36 cellular contexts compared by ENCODE assay signal in the genomic region with DNA sequence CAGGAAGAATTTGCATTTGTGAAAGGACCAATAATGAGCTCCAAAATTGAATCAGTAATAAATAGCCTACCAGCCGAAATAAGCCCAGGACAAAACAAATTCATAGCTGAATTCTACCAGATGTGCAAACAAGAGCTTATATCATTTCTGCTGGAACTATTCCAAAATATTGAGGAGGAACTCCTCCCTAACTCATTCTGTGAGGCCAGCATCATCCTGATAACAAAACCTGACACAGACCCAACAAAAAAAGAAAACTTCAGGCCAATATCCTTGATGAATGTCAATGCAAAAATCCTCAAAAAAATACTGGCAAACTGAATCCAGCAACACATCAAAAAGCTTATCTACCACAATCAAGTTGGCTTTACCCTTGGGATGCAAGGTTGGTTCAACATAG. TPM values are rescaled to one million over a fixed set of nuclear protein-coding genes. Genes with fewer than 3 reads are reported as not detected.
"Had no signal": no experiment of that assay in that cellular context is flagged by ENCODE, and none has a peak within 500 bp of the region (broad histone marks: within the 10 kb centered on the region; RNA-seq: fewer than 3 reads in every experiment).

No MANE protein-coding gene starts in this region.

- DNase-seq: activated B cell treated with CpG ODN at 0.5 μM for 24 hours; activated CD4-positive, alpha-beta T cell treated with anti-CD3 and anti-CD28 coated beads for 48 hours; activated CD4-positive, alpha-beta T cell treated with anti-CD3 and anti-CD28 coated beads, Interleukin-2, amount 50 U/mL, for 1 hour; activated CD4-positive, alpha-beta T cell treated with anti-CD3 and anti-CD28 coated beads, Interleukin-2, amount 50 U/mL, for 48 hours; activated CD8-positive, alpha-beta memory T cell treated with anti-CD3 and anti-CD28 coated beads, Interleukin-2, amount 10 ng/mL, durations not matched to agents 7 days and 5 days; activated CD8-positive, alpha-beta memory T cell treated with anti-CD3 and anti-CD28 coated beads, Interleukin-2, amount 50 U/mL, for 4 hours; activated CD8-positive, alpha-beta T cell treated with anti-CD3 and anti-CD28 coated beads, Interleukin-2, amount 10 ng/mL, durations not matched to agents 7 days and 5 days; activated gamma-delta T cell; activated naive CD4-positive, alpha-beta T cell; activated naive CD4-positive, alpha-beta T cell treated with anti-CD3 and anti-CD28 coated beads, Interleukin-2, amount 10 ng/mL, durations not matched to agents 7 days and 5 days; activated naive CD8-positive, alpha-beta T cell treated with anti-CD3 and anti-CD28 coated beads, Interleukin-2, amount 10 ng/mL, durations not matched to agents 7 days and 5 days; activated T-cell treated with anti-CD3 and anti-CD28 coated beads, Interleukin-2, amount 50 U/mL, for 1 hour; activated T-cell treated with anti-CD3 and anti-CD28 coated beads, Interleukin-2, amount 50 U/mL, for 48 hours; central memory CD4-positive, alpha-beta T cell; cerebellar nuclear complex; colonic mucosa; effector CD8-positive, alpha-beta T cell; foreskin keratinocyte; gastrocnemius medialis; glutamatergic neuron; heart left ventricle; T-helper 1 cell; T-helper 17 cell; T1000; WERI-Rb-1 had no signal

- H3K36me3 Mint-ChIP-seq: activated CD8-positive, alpha-beta memory T cell treated with anti-CD3 and anti-CD28 coated beads, Interleukin-2, amount 10 ng/mL, durations not matched to agents 7 days and 5 days; activated naive CD4-positive, alpha-beta T cell treated with anti-CD3 and anti-CD28 coated beads, Interleukin-2, amount 10 ng/mL, durations not matched to agents 7 days and 5 days; activated naive CD4-positive, alpha-beta T cell treated with anti-CD3 and anti-CD28 coated beads, Interleukin-2, amount 50 U/mL, for 72 hours; activated naive CD8-positive, alpha-beta T cell treated with anti-CD3 and anti-CD28 coated beads, Interleukin-2, amount 10 ng/mL, durations not matched to agents 7 days and 5 days; brain had no signal

- H3K27ac Mint-ChIP-seq: activated B cell treated with CpG ODN at 0.5 μM for 24 hours; activated CD8-positive, alpha-beta memory T cell treated with anti-CD3 and anti-CD28 coated beads, Interleukin-2, amount 10 ng/mL, durations not matched to agents 7 days and 5 days; activated CD8-positive, alpha-beta T cell treated with anti-CD3 and anti-CD28 coated beads, Interleukin-2, amount 10 ng/mL, durations not matched to agents 7 days and 5 days; activated naive CD4-positive, alpha-beta T cell treated with anti-CD3 and anti-CD28 coated beads, Interleukin-2, amount 10 ng/mL, durations not matched to agents 7 days and 5 days; activated naive CD4-positive, alpha-beta T cell treated with anti-CD3 and anti-CD28 coated beads, Interleukin-2, amount 50 U/mL, for 72 hours; activated naive CD8-positive, alpha-beta T cell treated with anti-CD3 and anti-CD28 coated beads, Interleukin-2, amount 10 ng/mL, durations not matched to agents 7 days and 5 days; activated T-helper 1 cell treated with anti-CD3 and anti-CD28 coated beads, Interleukin-12 subunit alpha, Interleukin-12 subunit beta, Interleukin-2, Interleukin-4 antibody, amounts not matched to agents 30 ng/mL and 10 ng/mL and 1 ng/mL, durations not matched to agents 14 hours and 24 hours and 36 hours; brain; T-helper 17 cell; T-helper 2 cell treated with Interferon-gamma antibody and Interleukin-4, amounts not matched to agents 5 μg/mL and 100 μg/mL, for 36 hours had no signal

- H3K4me3 Mint-ChIP-seq: activated B cell treated with CpG ODN at 0.5 μM for 24 hours; activated CD8-positive, alpha-beta memory T cell treated with anti-CD3 and anti-CD28 coated beads, Interleukin-2, amount 10 ng/mL, durations not matched to agents 7 days and 5 days; activated CD8-positive, alpha-beta T cell treated with anti-CD3 and anti-CD28 coated beads, Interleukin-2, amount 10 ng/mL, durations not matched to agents 7 days and 5 days; activated naive CD4-positive, alpha-beta T cell treated with anti-CD3 and anti-CD28 coated beads, Interleukin-2, amount 10 ng/mL, durations not matched to agents 7 days and 5 days; activated naive CD8-positive, alpha-beta T cell treated with anti-CD3 and anti-CD28 coated beads, Interleukin-2, amount 10 ng/mL, durations not matched to agents 7 days and 5 days; activated T-helper 1 cell treated with anti-CD3 and anti-CD28 coated beads, Interleukin-12 subunit alpha, Interleukin-12 subunit beta, Interleukin-2, Interleukin-4 antibody, amounts not matched to agents 30 ng/mL and 10 ng/mL and 1 ng/mL, durations not matched to agents 14 hours and 24 hours and 36 hours; brain; T-helper 17 cell; T-helper 2 cell treated with Interferon-gamma antibody and Interleukin-4, amounts not matched to agents 5 μg/mL and 100 μg/mL, for 36 hours had no signal

- H3K9me3 Mint-ChIP-seq: activated B cell treated with CpG ODN at 0.5 μM for 24 hours; activated naive CD4-positive, alpha-beta T cell treated with anti-CD3 and anti-CD28 coated beads, Interleukin-2, amount 10 ng/mL, durations not matched to agents 7 days and 5 days; activated naive CD4-positive, alpha-beta T cell treated with anti-CD3 and anti-CD28 coated beads, Interleukin-2, amount 50 U/mL, for 72 hours; activated naive CD8-positive, alpha-beta T cell treated with anti-CD3 and anti-CD28 coated beads, Interleukin-2, amount 10 ng/mL, durations not matched to agents 7 days and 5 days; activated T-helper 1 cell treated with anti-CD3 and anti-CD28 coated beads, Interleukin-12 subunit alpha, Interleukin-12 subunit beta, Interleukin-2, Interleukin-4 antibody, amounts not matched to agents 30 ng/mL and 10 ng/mL and 1 ng/mL, durations not matched to agents 14 hours and 24 hours and 36 hours; brain; T-helper 2 cell treated with Interferon-gamma antibody and Interleukin-4, amounts not matched to agents 5 μg/mL and 100 μg/mL, for 36 hours had no signal

- H3K4me1 Mint-ChIP-seq: activated CD8-positive, alpha-beta memory T cell treated with anti-CD3 and anti-CD28 coated beads, Interleukin-2, amount 10 ng/mL, durations not matched to agents 7 days and 5 days; activated naive CD4-positive, alpha-beta T cell treated with anti-CD3 and anti-CD28 coated beads, Interleukin-2, amount 10 ng/mL, durations not matched to agents 7 days and 5 days; activated naive CD8-positive, alpha-beta T cell treated with anti-CD3 and anti-CD28 coated beads, Interleukin-2, amount 10 ng/mL, durations not matched to agents 7 days and 5 days; brain; T-helper 17 cell had no signal

- H3K27me3 Mint-ChIP-seq: activated naive CD4-positive, alpha-beta T cell treated with anti-CD3 and anti-CD28 coated beads, Interleukin-2, amount 10 ng/mL, durations not matched to agents 7 days and 5 days had no signal

RNA-seq across cellular contexts. Expression of gene SPRR2E, which starts 6.6 kb away (rescaled TPM):
- total RNA-seq: activated B cell treated with CpG ODN at 0.5 μM for 24 hours; activated CD8-positive, alpha-beta memory T cell treated with anti-CD3 and anti-CD28 coated beads for 36 hours; activated CD8-positive, alpha-beta memory T cell treated with anti-CD3 and anti-CD28 coated beads, Interleukin-2, amount 10 ng/mL, durations not matched to agents 7 days and 5 days; activated CD8-positive, alpha-beta T cell treated with anti-CD3 and anti-CD28 coated beads, Interleukin-2, amount 10 ng/mL, durations not matched to agents 7 days and 5 days; activated naive CD4-positive, alpha-beta T cell treated with anti-CD3 and anti-CD28 coated beads, Interleukin-2, amount 50 U/mL, for 72 hours; activated naive CD8-positive, alpha-beta T cell treated with anti-CD3 and anti-CD28 coated beads, Interleukin-2, amount 10 ng/mL, durations not matched to agents 7 days and 5 days; activated T-helper 1 cell treated with anti-CD3 and anti-CD28 coated beads, Interleukin-12 subunit alpha, Interleukin-12 subunit beta, Interleukin-2, Interleukin-4 antibody, amounts not matched to agents 30 ng/mL and 10 ng/mL and 1 ng/mL, durations not matched to agents 14 hours and 24 hours and 36 hours; ascending aorta; breast epithelium; cardiac muscle cell; colonic mucosa; dermis microvascular lymphatic vessel endothelial cell; epithelial cell of proximal tubule; esophagus muscularis mucosa; gastrocnemius medialis; heart left ventricle; T-helper 17 cell had no signal

RNA-seq across cellular contexts. Expression of gene SPRR2B, which starts 16.3 kb away (rescaled TPM):
- total RNA-seq: activated B cell treated with CpG ODN at 0.5 μM for 24 hours; activated CD8-positive, alpha-beta memory T cell treated with anti-CD3 and anti-CD28 coated beads for 36 hours; activated CD8-positive, alpha-beta memory T cell treated with anti-CD3 and anti-CD28 coated beads, Interleukin-2, amount 10 ng/mL, durations not matched to agents 7 days and 5 days; activated CD8-positive, alpha-beta T cell treated with anti-CD3 and anti-CD28 coated beads, Interleukin-2, amount 10 ng/mL, durations not matched to agents 7 days and 5 days; activated naive CD4-positive, alpha-beta T cell treated with anti-CD3 and anti-CD28 coated beads, Interleukin-2, amount 50 U/mL, for 72 hours; activated naive CD8-positive, alpha-beta T cell treated with anti-CD3 and anti-CD28 coated beads, Interleukin-2, amount 10 ng/mL, durations not matched to agents 7 days and 5 days; activated T-helper 1 cell treated with anti-CD3 and anti-CD28 coated beads, Interleukin-12 subunit alpha, Interleukin-12 subunit beta, Interleukin-2, Interleukin-4 antibody, amounts not matched to agents 30 ng/mL and 10 ng/mL and 1 ng/mL, durations not matched to agents 14 hours and 24 hours and 36 hours; ascending aorta; breast epithelium; cardiac muscle cell; colonic mucosa; dermis microvascular lymphatic vessel endothelial cell; epithelial cell of proximal tubule; esophagus muscularis mucosa; gastrocnemius medialis; heart left ventricle; T-helper 17 cell had no signal

RNA-seq across cellular contexts. Expression of gene SPRR2F, which starts 25.6 kb away (rescaled TPM):
- total RNA-seq: activated B cell treated with CpG ODN at 0.5 μM for 24 hours; activated CD8-positive, alpha-beta memory T cell treated with anti-CD3 and anti-CD28 coated beads for 36 hours; activated CD8-positive, alpha-beta memory T cell treated with anti-CD3 and anti-CD28 coated beads, Interleukin-2, amount 10 ng/mL, durations not matched to agents 7 days and 5 days; activated CD8-positive, alpha-beta T cell treated with anti-CD3 and anti-CD28 coated beads, Interleukin-2, amount 10 ng/mL, durations not matched to agents 7 days and 5 days; activated naive CD4-positive, alpha-beta T cell treated with anti-CD3 and anti-CD28 coated beads, Interleukin-2, amount 50 U/mL, for 72 hours; activated naive CD8-positive, alpha-beta T cell treated with anti-CD3 and anti-CD28 coated beads, Interleukin-2, amount 10 ng/mL, durations not matched to agents 7 days and 5 days; activated T-helper 1 cell treated with anti-CD3 and anti-CD28 coated beads, Interleukin-12 subunit alpha, Interleukin-12 subunit beta, Interleukin-2, Interleukin-4 antibody, amounts not matched to agents 30 ng/mL and 10 ng/mL and 1 ng/mL, durations not matched to agents 14 hours and 24 hours and 36 hours; ascending aorta; breast epithelium; colonic mucosa; dermis microvascular lymphatic vessel endothelial cell; epithelial cell of proximal tubule; esophagus muscularis mucosa; foreskin keratinocyte; gastrocnemius medialis; T-helper 17 cell had no signal

RNA-seq across cellular contexts. Expression of gene SPRR2A, which starts 30.4 kb away (rescaled TPM):
- total RNA-seq: activated B cell treated with CpG ODN at 0.5 μM for 24 hours; activated CD8-positive, alpha-beta memory T cell treated with anti-CD3 and anti-CD28 coated beads for 36 hours; activated CD8-positive, alpha-beta memory T cell treated with anti-CD3 and anti-CD28 coated beads, Interleukin-2, amount 10 ng/mL, durations not matched to agents 7 days and 5 days; activated CD8-positive, alpha-beta T cell treated with anti-CD3 and anti-CD28 coated beads, Interleukin-2, amount 10 ng/mL, durations not matched to agents 7 days and 5 days; activated naive CD4-positive, alpha-beta T cell treated with anti-CD3 and anti-CD28 coated beads, Interleukin-2, amount 50 U/mL, for 72 hours; activated naive CD8-positive, alpha-beta T cell treated with anti-CD3 and anti-CD28 coated beads, Interleukin-2, amount 10 ng/mL, durations not matched to agents 7 days and 5 days; activated T-helper 1 cell treated with anti-CD3 and anti-CD28 coated beads, Interleukin-12 subunit alpha, Interleukin-12 subunit beta, Interleukin-2, Interleukin-4 antibody, amounts not matched to agents 30 ng/mL and 10 ng/mL and 1 ng/mL, durations not matched to agents 14 hours and 24 hours and 36 hours; ascending aorta; breast epithelium; cardiac muscle cell; colonic mucosa; dermis microvascular lymphatic vessel endothelial cell; gastrocnemius medialis; heart left ventricle; T-helper 17 cell had no signal

RNA-seq across cellular contexts. Expression of gene SPRR2D, which starts 46.8 kb away (rescaled TPM):
- total RNA-seq: activated B cell treated with CpG ODN at 0.5 μM for 24 hours; activated CD8-positive, alpha-beta memory T cell treated with anti-CD3 and anti-CD28 coated beads for 36 hours; activated CD8-positive, alpha-beta memory T cell treated with anti-CD3 and anti-CD28 coated beads, Interleukin-2, amount 10 ng/mL, durations not matched to agents 7 days and 5 days; activated CD8-positive, alpha-beta T cell treated with anti-CD3 and anti-CD28 coated beads, Interleukin-2, amount 10 ng/mL, durations not matched to agents 7 days and 5 days; activated naive CD4-positive, alpha-beta T cell treated with anti-CD3 and anti-CD28 coated beads, Interleukin-2, amount 50 U/mL, for 72 hours; activated naive CD8-positive, alpha-beta T cell treated with anti-CD3 and anti-CD28 coated beads, Interleukin-2, amount 10 ng/mL, durations not matched to agents 7 days and 5 days; activated T-helper 1 cell treated with anti-CD3 and anti-CD28 coated beads, Interleukin-12 subunit alpha, Interleukin-12 subunit beta, Interleukin-2, Interleukin-4 antibody, amounts not matched to agents 30 ng/mL and 10 ng/mL and 1 ng/mL, durations not matched to agents 14 hours and 24 hours and 36 hours; ascending aorta; breast epithelium; cardiac muscle cell; colonic mucosa; dermis microvascular lymphatic vessel endothelial cell; epithelial cell of proximal tubule; gastrocnemius medialis; heart left ventricle; T-helper 17 cell had no signal
